8 cellular contexts compared by ENCODE assay signal in the genomic region with DNA sequence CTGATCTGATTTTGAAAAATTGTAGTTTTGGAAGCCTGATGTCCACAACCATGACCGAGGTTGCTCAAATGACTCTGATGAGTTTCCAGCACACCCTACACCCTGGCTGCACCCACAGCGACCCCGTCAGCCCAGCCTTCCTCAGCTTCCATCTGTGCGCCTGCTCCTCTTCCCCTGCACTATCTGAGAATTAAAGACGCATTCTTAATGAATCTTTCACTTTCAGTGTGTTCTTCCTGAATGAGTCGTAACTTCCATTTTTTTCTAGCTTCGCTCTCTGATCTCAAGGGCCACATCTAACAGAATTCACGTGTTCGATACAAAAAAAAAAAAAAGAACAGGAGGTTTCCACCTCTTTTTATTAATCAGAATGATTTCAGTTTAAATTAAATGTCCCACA. TPM values are rescaled to one million over a fixed set of nuclear protein-coding genes. Genes with fewer than 3 reads are reported as not detected.
DNase-seq lines count a peak whose midpoint lies in the region; ATAC-seq, FAIRE-seq and TF ChIP-seq lines count a peak whose summit lies in the region.

No MANE protein-coding gene starts in this region.

- H3K36me3 ChIP-seq in NT2/D1 (ENCODE audit: insufficient read depth, insufficient read length, low read length) (no peaks in the 10 kb centered on the region), GM12878 (ENCODE audit: control insufficient read depth in 2 of 2, insufficient read depth in 2 of 2, low read length in 1 of 2) (no peaks in the 10 kb centered on the region), mucosa of descending colon (ENCODE audit: low read depth) (no peaks in the 10 kb centered on the region), upper lobe of right lung (no peaks in the 10 kb centered on the region)

- peak; percentile 83 for FAIRE-seq in GM12878 (lab: Jason Lieb, UNC)

- in situ Hi-C loops in GM12878 (cut with MboI), result no loop called here

- H3K4me3 ChIP-seq in GM12875 (ENCODE audit: low read depth, low read length) (no peak overlapping the region), NT2/D1 (ENCODE audit: insufficient read length, low read depth) (peak overlapping the region; percentile 0), GM12878 (peak overlapping the region; percentile 48), mucosa of descending colon (no peak overlapping the region), upper lobe of right lung (peak overlapping the region; percentile 48)

- CTCF ChIA-PET in GM12878 (lab: Yijun Ruan, JAX), result interaction anchor here (0.6 to 4.8 kb wide), 32 partner anchors 8 to 867 kb away, joined by 3 to 33 read pairs (median 4); no protein-coding TSS in a partner anchor

- H3K27me3 ChIP-seq in NT2/D1 (ENCODE audit: insufficient read depth, insufficient read length) (no peaks in the 10 kb centered on the region), GM12878 (replicated peaks in 1 of 2; ENCODE audit: control insufficient read depth in 2 of 2, insufficient read depth in 2 of 2, low read length in 1 of 2) (no peaks in the 10 kb centered on the region), upper lobe of right lung (no peaks in the 10 kb centered on the region)

- TF ChIP-seq RAD21 in GM12878 (IDR thresholded peaks at IDR 0.05; ENCODE audit: insufficient read depth, low read depth, low read length), result peak; percentile 72

- H4K20me1 ChIP-seq in GM12878 (ENCODE audit: control insufficient read depth, insufficient read depth), result no peaks in the 10 kb centered on the region

- POLR2A ChIA-PET in GM12878 (lab: Charles Lee), result interaction anchor here (0.6 to 1.8 kb wide), 6 partner anchors 20 to 259 kb away, joined by 3 to 6 read pairs (median 4); no protein-coding TSS in a partner anchor

- H3K9me3 ChIP-seq in NT2/D1 (ENCODE audit: insufficient read depth, low read length), result no peaks in the 10 kb centered on the region
- H3K9me3 ChIP-seq in GM12878 (replicated peaks; ENCODE audit: control insufficient read depth, insufficient read depth, low read length), result no peaks in the 10 kb centered on the region
- H3K9me3 ChIP-seq in mucosa of descending colon, result no peaks in the 10 kb centered on the region
- H3K9me3 ChIP-seq in upper lobe of right lung, result no peaks in the 10 kb centered on the region

- TF ChIP-seq EP300 in GM12878 (IDR thresholded peaks at IDR 0.05; ENCODE audit: borderline replicate concordance in 1 of 2, control insufficient read depth in 1 of 2, low read depth in 2 of 2, low read length in 2 of 2), result 0 out of 4 replicates have a peak, but pooled peaks of 1 of the 2 experiments have one; percentile 9

- H3K9ac ChIP-seq in NT2/D1 (ENCODE audit: insufficient read length, low read depth), result no peak overlapping the region
- peak overlapping the region; percentile 52; the same call in 1 of the 2 replicates for H3K9ac ChIP-seq in GM12878 (ENCODE audit: control insufficient read depth, insufficient read depth, low read length)

- peak; percentile 24; the same call in 1 of the 2 replicates for TF ChIP-seq CTCF in GM12875 (IDR thresholded peaks at IDR 0.05; ENCODE audit: borderline replicate concordance, insufficient read depth, low read depth, low read length)
- TF ChIP-seq CTCF in GM12878 (IDR thresholded peaks at IDR 0.05 in 2 of 3, conservative IDR thresholded peaks at IDR 0.05 in 1 of 3; ENCODE audit: control insufficient read depth in 2 of 3, extremely low read depth in 1 of 3, insufficient read depth in 1 of 3, low read depth in 3 of 3, low read length in 3 of 3), result peak in 2 of 3 experiments; percentile 43 to 44; a peak in 3 of 6 replicates
- no peak for TF ChIP-seq CTCF in mucosa of descending colon (IDR thresholded peaks at IDR 0.05)
- no peak for TF ChIP-seq CTCF in upper lobe of right lung (IDR thresholded peaks at IDR 0.05)

- SMC1A ChIA-PET in GM12878 (lab: Charles Lee; ENCODE audit: uncharacterized antibody, unreplicated experiment), result interaction anchor here (0.6 to 3.5 kb wide), 48 partner anchors 8 to 528 kb away, joined by 3 to 40 read pairs (median 6); no protein-coding TSS in a partner anchor

- H3K27ac ChIP-seq in GM12878 (ENCODE audit: control insufficient read depth, insufficient read depth) (peak overlapping the region; percentile 38), upper lobe of right lung (peak overlapping the region; percentile 61)

- no TSS peak for BruUV-seq in GM12878 (replicated peaks; lab: Mats Ljungman, UMichigan)

- no peak overlapping the region; the same call in 1 of the 2 replicates for H2AFZ ChIP-seq in GM12878 (ENCODE audit: control insufficient read depth, low read depth, low read length)

- H3K4me2 ChIP-seq in GM12878 (ENCODE audit: control insufficient read depth, insufficient read depth), result peak overlapping the region; percentile 74

- RAD21 ChIA-PET in GM12878 (lab: Charles Lee; ENCODE audit: unreplicated experiment), result interaction anchor here (0.7 to 4.6 kb wide), 34 partner anchors 8 to 426 kb away, joined by 3 to 28 read pairs (median 8); partner anchors contain the start of gene RREB1

- peaks cover 5% of the 10 kb centered on the region for H3K4me1 ChIP-seq in NT2/D1 (ENCODE audit: insufficient read depth, insufficient read length)
- peaks cover 18% of the 10 kb centered on the region for H3K4me1 ChIP-seq in GM12878 (ENCODE audit: control insufficient read depth, insufficient read depth, low read length)
- peaks cover 19% of the 10 kb centered on the region for H3K4me1 ChIP-seq in mucosa of descending colon (ENCODE audit: low read depth)
- H3K4me1 ChIP-seq in upper lobe of right lung, result peaks cover 15% of the 10 kb centered on the region

- DNase-seq in HCEC 1CT, result peak; percentile 61
- no peak for DNase-seq in NT2/D1 (ENCODE audit: low read depth, low spot score)
- DNase-seq in GM12878 (ENCODE audit: low read depth, low spot score), result peak; percentile 66
- DNase-seq in mucosa of descending colon, result peak in 2 of 3 donors; percentile 31 to 52
- peak; percentile 75 for DNase-seq in upper lobe of right lung
- DNase-seq in mucosa of gallbladder (ENCODE audit: low spot score), result no peak
- no peak for DNase-seq in HUDEP-2 (lab: John Stamatoyannopoulos, UW; ENCODE audit: unreplicated experiment in 76 of 76)

- peak; percentile 86 for ATAC-seq in GM12878
- ATAC-seq in mucosa of descending colon, result peak; percentile 26
- peak; percentile 92 for ATAC-seq in upper lobe of right lung

- no peak for TF ChIP-seq POLR2A in GM12878 (IDR thresholded peaks at IDR 0.05; ENCODE audit: low read depth, low read length)

- intact Hi-C loops in GM12878 (cut with micrococcal nuclease; ENCODE audit: unreplicated experiment), result loop anchor here (2.0 to 5.0 kb wide), 3 partner anchors 156 to 409 kb away; no protein-coding TSS in a partner anchor
- intact Hi-C loops in mucosa of descending colon (cut with DNase I, micrococcal nuclease), result no loop called here
- intact Hi-C loops in upper lobe of right lung (cut with DNase I), result no loop called here

- 0% methylated on average over 9 of the region's 9 CpGs for WGBS in GM12878 (ENCODE audit: insufficient coverage, insufficient replicate concordance, low lambda C conversion rate, missing lambda C conversion rate)

- H3K79me2 ChIP-seq in GM12878 (ENCODE audit: control insufficient read depth, insufficient read depth, low read length), result no peaks in the 10 kb centered on the region

TF ChIP-seq in GM12878, 131 proteins besides CTCF, POLR2A, EP300 and RAD21 (continues in another document):
- TF ChIP-seq ATF7 (IDR thresholded peaks at IDR 0.05; ENCODE audit: low read depth) (no peak; the same call in 1 of the 2 replicates), E4F1 (IDR thresholded peaks at IDR 0.05; ENCODE audit: borderline replicate concordance, partially characterized antibody) (no peak), GABPA (IDR thresholded peaks at IDR 0.05; ENCODE audit: low read depth) (0 out of 2 replicates have a peak, but pooled peaks have one; percentile 2), FOS (IDR thresholded peaks at IDR 0.05; ENCODE audit: borderline replicate concordance, extremely low read depth, insufficient read length) (no peak), IKZF1 (conservative IDR thresholded peaks at IDR 0.05) (peak; percentile 42), SIX5 (IDR thresholded peaks at IDR 0.05; ENCODE audit: low read depth, low read length, severe bottlenecking) (no peak), ZZZ3 (IDR thresholded peaks at IDR 0.05; ENCODE audit: control insufficient read depth, insufficient read length, low read depth) (no peak)

RNA-seq across cellular contexts. Expression of gene RREB1, which starts 21.3 kb away (rescaled TPM):
- total RNA-seq in GM12878 (2013; cell fraction: nucleolus; rRNA removed), result 160 and 173 TPM in 2 replicates
- total RNA-seq in GM12878 (2014; rRNA removed) (12.3 and 14.9 TPM in 2 replicates), GM12878 (2014; rRNA removed; fragmentation: Illumina TruSeq; extraction: Trizol) (12.4 and 12.5 TPM in 2 replicates), GM12878 (2021) (27.3 and 30.3 TPM in 2 replicates), mucosa of descending colon (10 to 100 TPM; 64.9 to 85.9 (median 74.7) TPM), upper lobe of right lung (60.2 TPM), mucosa of gallbladder (74.3 TPM)
- 5.8 TPM for polyA plus RNA-seq in GM12878 (2011; ENCODE audit: low read depth)
- polyA plus RNA-seq in GM12878 (2011; rRNA removed) (2.9 and 3.1 TPM in 2 replicates), GM12878 (2014; fragmentation: Illumina TruSeq; extraction: Trizol) (4.4 and 7.2 TPM in 2 replicates), GM12878 (2014; fragmentation: Nextera tagmentation; extraction: Ambion mirVana) (1 to 10 TPM; 1.9 to 2.1 TPM), GM12878 (2014; rRNA removed) (9.3 and 11.3 TPM in 2 replicates), GM12878 (2016; fragmentation: Nextera tagmentation; extraction: Ambion mirVana) (1 to 10 TPM; 7.9 to 9.9 TPM)
- 2.9 and 4.9 TPM in 2 replicates for polyA plus RNA-seq in GM12878 (2011; cell fraction: cytosol; rRNA removed)
- 13.5 and 17.6 TPM in 2 replicates for polyA plus RNA-seq in GM12878 (2011; cell fraction: nucleus; rRNA removed)
- 11.1 and 11.2 TPM in 2 replicates for polyA plus RNA-seq in GM12878 (2012)
- 39.6 and 43.2 TPM in 2 replicates for polyA minus RNA-seq in GM12878 (2011; rRNA and poly(A)+ RNA removed)
- 10.9 and 14.4 TPM in 2 replicates for polyA minus RNA-seq in GM12878 (2011; cell fraction: cytosol; rRNA and poly(A)+ RNA removed)
- 39.0 and 65.1 TPM in 2 replicates for polyA minus RNA-seq in GM12878 (2011; cell fraction: nucleus; rRNA and poly(A)+ RNA removed)

Comparison
In these comparisons a context has a peak if more than half of its experiments do, and no peak if none do; other contexts are left out.
1. H3K4me3 ChIP-seq: peak in NT2/D1 (single experiment), GM12878 (single experiment) and upper lobe of right lung (single experiment); none in GM12875 (single experiment) and mucosa of descending colon (single experiment).
2. CTCF ChIP-seq: peak in GM12875 (single experiment) and GM12878 (2 of 3); none in mucosa of descending colon (single experiment) and upper lobe of right lung (single experiment).
3. DNase-seq: peak in HCEC 1CT (single experiment), GM12878 (single experiment), mucosa of descending colon (2 of 3) and upper lobe of right lung (single experiment); none in NT2/D1 (single experiment), mucosa of gallbladder (single experiment) and HUDEP-2 (0 of 76).
4. ATAC-seq: peak in every context shown above with its lines; median percentile 92 in upper lobe of right lung; 86 in GM12878; 26 in mucosa of descending colon.